Comparison of ENCODE assay signal across 8 cellular contexts in genomic region chr6:159729598-159729997, GRCh38. TPM values are rescaled to one million over a fixed set of nuclear protein-coding genes. Genes with fewer than 3 reads are reported as not detected.
DNase-seq lines count a peak whose midpoint lies in the region; ATAC-seq and TF ChIP-seq lines count a peak whose summit lies in the region.

No MANE protein-coding gene starts in this region.

- H3K27ac ChIP-seq in mesodermal cell (ENCODE audit: low read depth, low read length, severe bottlenecking) = no peak overlapping the region

- ATAC-seq in HG03457 (IDR thresholded peaks at IDR 0.05; ENCODE audit: unreplicated experiment) = no peak

- DNase-seq in GM06990 (ENCODE audit: extremely low read depth, insufficient read length) = no peak
- peak; percentile 9 for DNase-seq in HT-29 (ENCODE audit: low spot score)
- DNase-seq in astrocyte of the hippocampus (ENCODE audit: low read depth, low spot score) = peak; percentile 15
- DNase-seq in NCI-H526 (lab: John Stamatoyannopoulos, UW) = no peak
- no peak for DNase-seq in stimulated activated naive CD4-positive, alpha-beta T cell treated with Interleukin-2 at 50 U/mL for 16 hours (lab: John Stamatoyannopoulos, UW)
- DNase-seq in NCI-H446 (lab: John Stamatoyannopoulos, UW) = no peak

- no peaks in the 10 kb centered on the region for H3K27me3 ChIP-seq in GM06990 (replicated peaks; ENCODE audit: control insufficient read depth, insufficient read depth, low read length)

- H3K9me3 ChIP-seq in mesodermal cell (ENCODE audit: control insufficient read depth, low read length) = no peaks in the 10 kb centered on the region

- H3K4me1 ChIP-seq in mesodermal cell (ENCODE audit: control insufficient read depth, insufficient read depth, low read length, poor library complexity, severe bottlenecking) = no peaks in the 10 kb centered on the region

- H3K4me3 ChIP-seq in GM06990 (replicated peaks; ENCODE audit: low read depth, low read length) (peak overlapping the region; percentile 96), mesodermal cell (ENCODE audit: extremely low read depth, insufficient read depth, low read length, poor library complexity, severe bottlenecking) (peak overlapping the region; percentile 84)

- no peak for TF ChIP-seq CTCF in GM06990 (IDR thresholded peaks at IDR 0.05; ENCODE audit: insufficient read depth, low read length, poor library complexity, severe bottlenecking)

- WGBS in mesodermal cell (ENCODE audit: insufficient coverage in 2 of 2), 2 experiments = 41 to 65% methylated on average over 4 of the region's 4 CpGs

- H3K36me3 ChIP-seq in GM06990 (ENCODE audit: control insufficient read depth, insufficient read depth, low read length) (no peaks in the 10 kb centered on the region), mesodermal cell (ENCODE audit: control insufficient read depth, insufficient read depth, low read length) (peaks cover 35% of the 10 kb centered on the region)

RNA-seq across cellular contexts. Expression of gene WTAP, which starts 2.3 kb away (rescaled TPM):
- total RNA-seq in HT-29 (2014; rRNA removed; shearing (Covaris generic)) = 53.2 and 61.5 TPM in 2 replicates
- 81.1 TPM for polyA plus RNA-seq in mesodermal cell (2013, experiment 1 of 2)
- polyA plus RNA-seq in mesodermal cell (2013, experiment 2 of 2) = 94.7 TPM

RNA-seq across cellular contexts. Expression of gene ACAT2, which starts 32.2 kb away (rescaled TPM):
- total RNA-seq in HT-29 (2014; rRNA removed; shearing (Covaris generic)) = 60.2 and 70.4 TPM in 2 replicates
- 149 TPM for polyA plus RNA-seq in mesodermal cell (2013, experiment 1 of 2)
- 156 TPM for polyA plus RNA-seq in mesodermal cell (2013, experiment 2 of 2)

RNA-seq across cellular contexts. Expression of gene SOD2, which starts 36.6 kb away (rescaled TPM):
- total RNA-seq in HT-29 (2014; rRNA removed; shearing (Covaris generic)) = 64.8 and 69.7 TPM in 2 replicates
- 33.9 TPM for polyA plus RNA-seq in mesodermal cell (2013, experiment 1 of 2)
- 36.6 TPM for polyA plus RNA-seq in mesodermal cell (2013, experiment 2 of 2)

RNA-seq across cellular contexts. Expression of gene TCP1, which starts 59.8 kb away (rescaled TPM):
- total RNA-seq in HT-29 (2014; rRNA removed; shearing (Covaris generic)) = 382 and 401 TPM in 2 replicates
- 233 TPM for polyA plus RNA-seq in mesodermal cell (2013, experiment 1 of 2)
- 220 TPM for polyA plus RNA-seq in mesodermal cell (2013, experiment 2 of 2)

Comparison
In these comparisons a context has a peak if more than half of its experiments do, and no peak if none do; other contexts are left out.
1. DNase-seq: peak in HT-29 (single experiment) and astrocyte of the hippocampus (single experiment); none in GM06990 (single experiment), NCI-H526 (0 of 2), stimulated activated naive CD4-positive, alpha-beta T cell treated with Interleukin-2 at 50 U/mL for 16 hours (single experiment) and NCI-H446 (0 of 2).